In the genomic region with DNA sequence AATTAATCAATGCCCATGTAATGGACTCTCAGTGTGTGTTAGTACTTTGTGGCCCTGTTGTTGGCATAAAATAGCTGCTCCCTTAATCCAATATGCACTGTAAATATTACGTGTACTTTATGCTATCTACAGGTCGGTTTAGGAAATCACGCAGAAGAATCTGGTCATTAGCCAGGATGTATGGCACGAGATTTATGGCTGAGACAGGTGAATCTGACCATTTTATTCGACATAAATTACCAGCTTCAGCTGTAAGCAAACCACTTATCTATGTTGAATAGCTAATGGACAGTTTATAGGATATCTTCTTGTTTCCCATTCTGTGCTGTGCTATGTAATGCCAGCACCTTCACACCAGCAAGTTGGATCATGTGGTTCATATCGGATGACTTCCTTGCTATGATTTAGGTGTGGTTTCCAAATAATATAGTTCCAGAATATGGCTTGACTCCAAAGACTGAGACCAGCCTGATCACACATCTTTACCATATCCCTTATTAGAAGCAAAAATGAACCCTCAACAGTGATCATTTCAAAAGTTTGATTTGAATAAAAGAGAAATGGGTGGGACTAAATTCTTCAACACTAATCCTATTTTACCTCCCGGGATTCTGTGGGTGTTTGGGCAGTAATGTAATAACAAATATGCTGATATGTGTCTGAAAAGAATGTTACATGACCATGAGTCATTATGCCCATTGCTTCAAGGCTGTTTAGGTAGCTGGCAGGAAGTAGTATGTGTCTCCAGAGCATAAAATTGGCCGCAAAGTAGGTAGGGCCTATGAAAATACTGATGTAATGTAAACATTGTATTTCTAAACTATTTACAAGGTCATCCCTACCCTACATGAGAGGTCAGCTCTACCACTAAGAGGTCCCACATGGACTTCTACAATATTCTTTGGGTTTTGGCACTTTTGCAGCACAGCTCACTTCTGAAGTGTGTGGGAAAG, we compare ENCODE assay signal across 11 cellular contexts.
DNase-seq lines count a peak whose midpoint lies in the region; TF ChIP-seq lines count a peak whose summit lies in the region.
"Had no signal": no experiment of that assay in that cellular context is flagged by ENCODE, and none has a peak within 500 bp of the region (broad histone marks: within the 10 kb centered on the region; RNA-seq: fewer than 3 reads in every experiment).

No MANE protein-coding gene starts in this region.

- no peaks in the 10 kb centered on the region for H3K36me3 ChIP-seq in breast epithelium
- H3K36me3 ChIP-seq: BLaER1 treated with 17β-estradiol and CSF1 and Interleukin-3, amounts not matched to agents 10 nM and 100 nM had no signal

- H3K27me3 Mint-ChIP-seq in MCF 10A (ENCODE audit: insufficient read depth, unreplicated experiment), result no peaks in the 10 kb centered on the region
- no peaks in the 10 kb centered on the region for H3K27me3 Mint-ChIP-seq in activated CD4-positive, alpha-beta T cell treated with anti-CD3 and anti-CD28 coated beads, Interleukin-2, amount 10 ng/mL, durations not matched to agents 24 days and 14 days
- H3K27me3 Mint-ChIP-seq in nephron progenitor cell (ENCODE audit: low read depth, poor library complexity), result no peaks in the 10 kb centered on the region

- no peak for TF ChIP-seq CTCF in MCF 10A (IDR thresholded peaks at IDR 0.05; ENCODE audit: unreplicated experiment)
- TF ChIP-seq CTCF in breast epithelium (IDR thresholded peaks at IDR 0.05), result no peak
- TF ChIP-seq CTCF in foreskin fibroblast (IDR thresholded peaks at IDR 0.05; ENCODE audit: low read depth, low read length), result no peak
- no peak for TF ChIP-seq CTCF in nephron progenitor cell (IDR thresholded peaks at IDR 0.05)

- no peak overlapping the region for H3K4me3 ChIP-seq in breast epithelium
- H3K4me3 ChIP-seq in foreskin fibroblast (ENCODE audit: low read depth in 1 of 2, low read length in 2 of 2), result no peak overlapping the region
- H3K4me3 ChIP-seq: BLaER1 treated with 17β-estradiol and CSF1 and Interleukin-3, amounts not matched to agents 10 nM and 100 nM had no signal

- H3K9me3 Mint-ChIP-seq in MCF 10A (ENCODE audit: unreplicated experiment) (no peaks in the 10 kb centered on the region), nephron progenitor cell (peaks cover 18% of the 10 kb centered on the region)
- peaks cover 7% of the 10 kb centered on the region for H3K9me3 Mint-ChIP-seq in activated CD4-positive, alpha-beta T cell treated with anti-CD3 and anti-CD28 coated beads, Interleukin-2, amount 10 ng/mL, durations not matched to agents 24 days and 14 days

- H3K4me1 Mint-ChIP-seq in MCF 10A (ENCODE audit: insufficient read depth, unreplicated experiment) (peaks cover 29% of the 10 kb centered on the region), nephron progenitor cell (no peaks in the 10 kb centered on the region)
- no peaks in the 10 kb centered on the region for H3K4me1 Mint-ChIP-seq in activated CD4-positive, alpha-beta T cell treated with anti-CD3 and anti-CD28 coated beads, Interleukin-2, amount 10 ng/mL, durations not matched to agents 24 days and 14 days
- H3K4me1 Mint-ChIP-seq: memory B cell had no signal

- no peak for TF ChIP-seq POLR2A in breast epithelium (IDR thresholded peaks at IDR 0.05)

- no peaks in the 10 kb centered on the region for H3K9me3 ChIP-seq in breast epithelium

- CTCF ChIA-PET in MCF 10A (lab: Yijun Ruan, JAX), result interaction anchor here (0.6 to 1.6 kb wide), 12 partner anchors 11 to 1027 kb away, joined by 3 to 6 read pairs (median 3); no protein-coding TSS in a partner anchor

- POLR2A ChIA-PET in MCF 10A (lab: Yijun Ruan, JAX), result interaction anchor here (0.5 to 4.6 kb wide), 35 partner anchors 13 to 860 kb away, joined by 3 to 51 read pairs (median 4); no protein-coding TSS in a partner anchor

- no peak overlapping the region for H3K27ac ChIP-seq in breast epithelium
- H3K27ac ChIP-seq: BLaER1 treated with 17β-estradiol and CSF1 and Interleukin-3, amounts not matched to agents 10 nM and 100 nM had no signal

- DNase-seq in MCF 10A (ENCODE audit: unreplicated experiment) (peak; percentile 96), breast epithelium (ENCODE audit: low spot score in 2 of 2) (no peak), SK-MEL-5 (ENCODE audit: low read depth, low spot score) (peak; percentile 41), foreskin fibroblast (peak; percentile 90 to 91), nephron progenitor cell (no peak), DMS 273 (lab: John Stamatoyannopoulos, UW; ENCODE audit: unreplicated experiment) (no peak)
- DNase-seq in stimulated activated naive CD4-positive, alpha-beta T cell (lab: John Stamatoyannopoulos, UW), result no peak
- no peak for DNase-seq in activated CD4-positive, alpha-beta T cell treated with anti-CD3 and anti-CD28 coated beads, Interleukin-2, amount 10 ng/mL, durations not matched to agents 24 days and 14 days
- DNase-seq: NCI-H446 treated with DMSO at 0.1 percent for 48 hours had no signal

- intact Hi-C loops in MCF 10A (cut with micrococcal nuclease), result loop anchor here (1.0 to 10.0 kb wide), 4 partner anchors 47 to 228 kb away; no protein-coding TSS in a partner anchor
- intact Hi-C loops in breast epithelium (cut with DNase I; ENCODE audit: low total_unique reads), result no loop called here
- intact Hi-C loops in activated CD4-positive, alpha-beta T cell treated with anti-CD3 and anti-CD28 coated beads, Interleukin-2, amount 10 ng/mL, durations not matched to agents 24 days and 14 days (cut with micrococcal nuclease), result no loop called here

- H3K27ac Mint-ChIP-seq in MCF 10A (ENCODE audit: low read depth, unreplicated experiment) (peak overlapping the region; percentile 91), nephron progenitor cell (no peak overlapping the region)
- H3K27ac Mint-ChIP-seq in activated CD4-positive, alpha-beta T cell treated with anti-CD3 and anti-CD28 coated beads, Interleukin-2, amount 10 ng/mL, durations not matched to agents 24 days and 14 days, result no peak overlapping the region
- H3K27ac Mint-ChIP-seq: memory B cell had no signal

- H3K27me3 ChIP-seq in breast epithelium, result no peaks in the 10 kb centered on the region
- H3K27me3 ChIP-seq: BLaER1 treated with 17β-estradiol and CSF1 and Interleukin-3, amounts not matched to agents 10 nM and 100 nM had no signal

- peak overlapping the region; percentile 56 for H3K4me3 Mint-ChIP-seq in MCF 10A (ENCODE audit: unreplicated experiment)
- no peak overlapping the region for H3K4me3 Mint-ChIP-seq in activated CD4-positive, alpha-beta T cell treated with anti-CD3 and anti-CD28 coated beads, Interleukin-2, amount 10 ng/mL, durations not matched to agents 24 days and 14 days
- H3K4me3 Mint-ChIP-seq in nephron progenitor cell, result no peak overlapping the region
- H3K4me3 Mint-ChIP-seq: memory B cell had no signal

- H3K36me3 Mint-ChIP-seq in MCF 10A (ENCODE audit: insufficient read depth, unreplicated experiment) (no peaks in the 10 kb centered on the region), nephron progenitor cell (ENCODE audit: low read depth) (no peaks in the 10 kb centered on the region)
- no peaks in the 10 kb centered on the region for H3K36me3 Mint-ChIP-seq in activated CD4-positive, alpha-beta T cell treated with anti-CD3 and anti-CD28 coated beads, Interleukin-2, amount 10 ng/mL, durations not matched to agents 24 days and 14 days (ENCODE audit: low read depth)

- TSS peak; percentile 97 for BruUV-seq in MCF 10A (replicated peaks; lab: Mats Ljungman, UMichigan)

- in situ Hi-C loops in SK-MEL-5 (cut with HindIII; ENCODE audit: low pct_unique_long_range_greater_than_20kb, low sequenced_read_pairs), result no loop called here

- no peaks in the 10 kb centered on the region for H3K4me1 ChIP-seq in breast epithelium
- H3K4me1 ChIP-seq: BLaER1 treated with 17β-estradiol and CSF1 and Interleukin-3, amounts not matched to agents 10 nM and 100 nM had no signal

Comparison
In these comparisons a context has a peak if more than half of its experiments do, and no peak if none do; other contexts are left out.
1. DNase-seq: peak in MCF 10A (single experiment), SK-MEL-5 (single experiment) and foreskin fibroblast (2 of 2); none in breast epithelium (0 of 2), stimulated activated naive CD4-positive, alpha-beta T cell (0 of 6), activated CD4-positive, alpha-beta T cell treated with anti-CD3 and anti-CD28 coated beads, Interleukin-2, amount 10 ng/mL, durations not matched to agents 24 days and 14 days (single experiment), nephron progenitor cell (single experiment) and DMS 273 (single experiment).